20 cellular contexts compared by ENCODE assay signal in the genomic region with DNA sequence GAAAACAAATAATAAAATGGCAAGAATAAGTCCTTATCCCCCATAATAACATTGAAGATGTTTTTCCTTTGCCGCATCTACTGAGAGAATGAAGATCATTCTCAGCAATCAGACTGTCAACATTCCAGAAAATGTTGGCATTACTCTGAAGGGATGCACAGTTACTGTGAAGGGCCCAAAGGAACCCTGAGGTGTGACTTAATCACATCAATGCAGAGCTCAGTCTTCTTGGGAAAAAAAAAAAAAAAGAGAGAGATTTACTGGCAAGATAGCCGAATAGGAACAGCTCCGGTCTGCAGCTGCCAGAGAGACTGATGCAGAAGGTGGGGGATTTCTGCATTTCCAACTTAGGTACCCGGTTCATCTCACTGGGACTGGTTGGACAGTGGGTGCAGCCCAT. TPM values are rescaled to one million over a fixed set of nuclear protein-coding genes. Genes with fewer than 3 reads are reported as not detected.
"Had no signal": no experiment of that assay in that cellular context is flagged by ENCODE, and none has a peak within 500 bp of the region (broad histone marks: within the 10 kb centered on the region; RNA-seq: fewer than 3 reads in every experiment).

No MANE protein-coding gene starts in this region.

- H3K36me3 Mint-ChIP-seq: naive B cell had no signal

- ATAC-seq: activated CD4-positive, CD25-positive, alpha-beta regulatory T cell treated with anti-CD3 and anti-CD28 coated beads, Interleukin-2, amount 50 U/mL, for 24 hours; activated CD8-positive, alpha-beta memory T cell treated with anti-CD3 and anti-CD28 coated beads, Interleukin-2, amount 10 ng/mL, durations not matched to agents 7 days and 5 days; activated naive CD4-positive, alpha-beta T cell treated with anti-CD3 and anti-CD28 coated beads, Interleukin-2, amount 50 U/mL, for 72 hours; effector memory CD8-positive, alpha-beta T cell; lower lobe of right lung; right lobe of liver; stimulated activated naive B cell treated with anti-CD40 and anti-IgM and Interleukin-4, amounts not matched to agents 10 μg/mL and 1 μg/mL and 100 μg/mL, for 72 hours had no signal

- H3K36me3 ChIP-seq: brain microvascular endothelial cell, lower lobe of right lung, prostate gland, right lobe of liver, spleen, transverse colon had no signal

- H3K27ac ChIP-seq: brain microvascular endothelial cell, lower lobe of right lung, prostate gland, right lobe of liver, spleen, transverse colon had no signal

- DNase-seq: activated CD8-positive, alpha-beta memory T cell treated with anti-CD3 and anti-CD28 coated beads, Interleukin-2, amount 10 ng/mL, durations not matched to agents 7 days and 5 days; activated effector memory CD4-positive, alpha-beta T cell treated with anti-CD3 and anti-CD28 coated beads, Interleukin-2, amount 50 U/mL, for 16 hours; activated T-cell treated with anti-CD3 and anti-CD28 coated beads, Interleukin-2, amount 50 U/mL, for 24 hours; amygdala; brain microvascular endothelial cell; effector memory CD8-positive, alpha-beta T cell; hippocampal formation; lower lobe of right lung; naive B cell; right lobe of liver; spleen; stimulated activated CD4-positive, alpha-beta T cell treated with anti-CD3 and anti-CD28 coated beads, Interleukin-1b, Interleukin-23, amount 100 ng/mL, for 48 hours; stimulated activated naive B cell treated with anti-CD40 and anti-IgM and Interleukin-4, amounts not matched to agents 10 μg/mL and 1 μg/mL and 100 μg/mL, for 72 hours; substantia nigra; transverse colon had no signal

- H3K4me3 ChIP-seq: lower lobe of right lung, prostate gland, right lobe of liver, spleen, transverse colon had no signal

- H3K27me3 ChIP-seq: brain microvascular endothelial cell, right lobe of liver had no signal

- H3K9me3 ChIP-seq: lower lobe of right lung, prostate gland, right lobe of liver, transverse colon had no signal

- H3K27ac Mint-ChIP-seq: activated CD8-positive, alpha-beta memory T cell treated with anti-CD3 and anti-CD28 coated beads, Interleukin-2, amount 10 ng/mL, durations not matched to agents 7 days and 5 days; activated naive CD4-positive, alpha-beta T cell treated with anti-CD3 and anti-CD28 coated beads, Interleukin-2, amount 50 U/mL, for 72 hours; activated T-cell treated with anti-CD3 and anti-CD28 coated beads, Interleukin-2, amount 50 U/mL, for 24 hours; effector memory CD8-positive, alpha-beta T cell; naive B cell; stimulated activated naive B cell treated with anti-CD40 and anti-IgM and Interleukin-4, amounts not matched to agents 10 μg/mL and 1 μg/mL and 100 μg/mL, for 72 hours had no signal

- H3K4me1 ChIP-seq: prostate gland, right lobe of liver, transverse colon had no signal

- H3K4me3 Mint-ChIP-seq: activated CD8-positive, alpha-beta memory T cell treated with anti-CD3 and anti-CD28 coated beads, Interleukin-2, amount 10 ng/mL, durations not matched to agents 7 days and 5 days; activated T-cell treated with anti-CD3 and anti-CD28 coated beads, Interleukin-2, amount 50 U/mL, for 24 hours; effector memory CD8-positive, alpha-beta T cell; naive B cell; stimulated activated naive B cell treated with anti-CD40 and anti-IgM and Interleukin-4, amounts not matched to agents 10 μg/mL and 1 μg/mL and 100 μg/mL, for 72 hours had no signal

- H3K4me1 Mint-ChIP-seq: naive B cell had no signal

RNA-seq across cellular contexts. Expression of gene OR6J1, which starts 41.3 kb away (rescaled TPM):
- total RNA-seq: activated CD8-positive, alpha-beta memory T cell treated with anti-CD3 and anti-CD28 coated beads, Interleukin-2, amount 10 ng/mL, durations not matched to agents 7 days and 5 days; activated naive CD4-positive, alpha-beta T cell treated with anti-CD3 and anti-CD28 coated beads, Interleukin-2, amount 50 U/mL, for 72 hours; glomerular endothelial cell; lower lobe of right lung; prostate gland; right lobe of liver; spleen; transverse colon had no signal
- polyA plus RNA-seq: esophagus, spleen had no signal
